Comparison of ENCODE assay signal across 16 cellular contexts in the genomic region with DNA sequence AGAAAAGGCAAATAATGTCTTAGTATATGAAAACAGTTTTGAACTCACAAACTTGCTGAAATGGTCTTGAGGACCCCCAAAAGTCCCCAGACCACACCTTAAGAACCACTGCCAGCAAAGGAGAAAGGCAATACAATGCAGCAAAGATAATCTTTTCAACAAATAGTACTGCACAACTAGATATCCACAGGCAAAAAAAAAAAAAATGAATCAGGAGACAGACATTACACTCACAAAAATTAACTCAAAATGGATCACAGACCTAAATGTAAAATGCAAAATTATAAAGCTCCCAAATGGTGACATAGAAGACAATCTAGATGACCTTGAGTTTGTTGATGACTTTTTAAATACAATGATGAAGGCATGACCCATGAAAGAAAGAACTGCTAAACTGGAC. TPM values are rescaled to one million over a fixed set of nuclear protein-coding genes. Genes with fewer than 3 reads are reported as not detected.
DNase-seq lines count a peak whose midpoint lies in the region; ATAC-seq and TF ChIP-seq lines count a peak whose summit lies in the region.
"Had no signal": no experiment of that assay in that cellular context is flagged by ENCODE, and none has a peak within 500 bp of the region (broad histone marks: within the 10 kb centered on the region; RNA-seq: fewer than 3 reads in every experiment).

No MANE protein-coding gene starts in this region.

- H3K36me3 Mint-ChIP-seq in stimulated activated naive CD8-positive, alpha-beta T cell treated with anti-CD3 and anti-CD28 coated beads, Interleukin-15, Interleukin-2, amounts not matched to agents 100 ng/mL and 50 ng/mL, for 24 hours (ENCODE audit: low read depth), result peaks cover 51% of the 10 kb centered on the region
- H3K36me3 Mint-ChIP-seq in activated CD4-positive, alpha-beta memory T cell treated with anti-CD3 and anti-CD28 coated beads for 36 hours, result peaks cover 31% of the 10 kb centered on the region
- no peaks in the 10 kb centered on the region for H3K36me3 Mint-ChIP-seq in endodermal cell (ENCODE audit: low read depth)
- peaks cover 35% of the 10 kb centered on the region for H3K36me3 Mint-ChIP-seq in stimulated activated memory B cell treated with anti-CD40 and anti-IgM and Interleukin-4, amounts not matched to agents 10 μg/mL and 1 μg/mL and 100 μg/mL, for 72 hours

- CTCF ChIA-PET in activated CD4-positive, alpha-beta memory T cell treated with anti-CD3 and anti-CD28 coated beads for 36 hours (lab: Charles Lee), result interaction anchor here (1.6 kb wide), 1 partner anchor 19 kb away, joined by 5 read pairs; no protein-coding TSS in a partner anchor

- H3K27me3 ChIP-seq in endodermal cell (ENCODE audit: control insufficient read depth, insufficient read depth, low read length, poor library complexity, severe bottlenecking), result no peaks in the 10 kb centered on the region
- no peaks in the 10 kb centered on the region for H3K27me3 ChIP-seq in subcutaneous abdominal adipose tissue (ENCODE audit: control insufficient read depth in 5 of 5, insufficient read depth in 4 of 5, low read length in 5 of 5)
- H3K27me3 ChIP-seq: pancreas, suprapubic skin had no signal

- peak overlapping the region; percentile 36 for H3K27ac Mint-ChIP-seq in stimulated activated naive CD8-positive, alpha-beta T cell treated with anti-CD3 and anti-CD28 coated beads, Interleukin-15, Interleukin-2, amounts not matched to agents 100 ng/mL and 50 ng/mL, for 24 hours
- peak overlapping the region; percentile 65 for H3K27ac Mint-ChIP-seq in activated CD4-positive, alpha-beta memory T cell treated with anti-CD3 and anti-CD28 coated beads for 36 hours
- H3K27ac Mint-ChIP-seq in endodermal cell, result peak overlapping the region; percentile 81
- no peak overlapping the region for H3K27ac Mint-ChIP-seq in stimulated activated memory B cell treated with anti-CD40 and anti-IgM and Interleukin-4, amounts not matched to agents 10 μg/mL and 1 μg/mL and 100 μg/mL, for 72 hours

- H3K36me3 ChIP-seq in endodermal cell (ENCODE audit: control insufficient read depth, insufficient read depth, low read length) (peaks cover 3% of the 10 kb centered on the region), subcutaneous abdominal adipose tissue (ENCODE audit: control insufficient read depth in 5 of 5, insufficient read depth in 5 of 5, low read length in 5 of 5) (no peaks in the 10 kb centered on the region)
- H3K36me3 ChIP-seq: pancreas, suprapubic skin had no signal

- peak overlapping the region; percentile 48 for H3K4me3 Mint-ChIP-seq in stimulated activated naive CD8-positive, alpha-beta T cell treated with anti-CD3 and anti-CD28 coated beads, Interleukin-15, Interleukin-2, amounts not matched to agents 100 ng/mL and 50 ng/mL, for 24 hours
- peak overlapping the region; percentile 45 for H3K4me3 Mint-ChIP-seq in activated CD4-positive, alpha-beta memory T cell treated with anti-CD3 and anti-CD28 coated beads for 36 hours
- H3K4me3 Mint-ChIP-seq in endodermal cell, result peak overlapping the region; percentile 10
- H3K4me3 Mint-ChIP-seq in stimulated activated memory B cell treated with anti-CD40 and anti-IgM and Interleukin-4, amounts not matched to agents 10 μg/mL and 1 μg/mL and 100 μg/mL, for 72 hours, result no peak overlapping the region

- no peaks in the 10 kb centered on the region for H3K9me3 Mint-ChIP-seq in stimulated activated naive CD8-positive, alpha-beta T cell treated with anti-CD3 and anti-CD28 coated beads, Interleukin-15, Interleukin-2, amounts not matched to agents 100 ng/mL and 50 ng/mL, for 24 hours
- H3K9me3 Mint-ChIP-seq in activated CD4-positive, alpha-beta memory T cell treated with anti-CD3 and anti-CD28 coated beads for 36 hours, result no peaks in the 10 kb centered on the region
- no peaks in the 10 kb centered on the region for H3K9me3 Mint-ChIP-seq in endodermal cell
- H3K9me3 Mint-ChIP-seq in stimulated activated memory B cell treated with anti-CD40 and anti-IgM and Interleukin-4, amounts not matched to agents 10 μg/mL and 1 μg/mL and 100 μg/mL, for 72 hours, result no peaks in the 10 kb centered on the region

- H3K27ac ChIP-seq in endodermal cell (ENCODE audit: low read depth, low read length) (no peak overlapping the region), subcutaneous abdominal adipose tissue (ENCODE audit: low read depth, low read length) (peak overlapping the region; percentile 99)
- H3K27ac ChIP-seq: pancreas, suprapubic skin had no signal

- no peaks in the 10 kb centered on the region for H3K27me3 Mint-ChIP-seq in stimulated activated naive CD8-positive, alpha-beta T cell treated with anti-CD3 and anti-CD28 coated beads, Interleukin-15, Interleukin-2, amounts not matched to agents 100 ng/mL and 50 ng/mL, for 24 hours
- no peaks in the 10 kb centered on the region for H3K27me3 Mint-ChIP-seq in activated CD4-positive, alpha-beta memory T cell treated with anti-CD3 and anti-CD28 coated beads for 36 hours
- no peaks in the 10 kb centered on the region for H3K27me3 Mint-ChIP-seq in endodermal cell (ENCODE audit: insufficient read depth)
- H3K27me3 Mint-ChIP-seq in stimulated activated memory B cell treated with anti-CD40 and anti-IgM and Interleukin-4, amounts not matched to agents 10 μg/mL and 1 μg/mL and 100 μg/mL, for 72 hours, result no peaks in the 10 kb centered on the region

- POLR2A ChIA-PET in activated CD4-positive, alpha-beta memory T cell treated with anti-CD3 and anti-CD28 coated beads for 36 hours (lab: Charles Lee), result interaction anchor here (0.7 to 1.5 kb wide), 4 partner anchors 12 to 188 kb away, joined by 3 to 5 read pairs (median 4); no protein-coding TSS in a partner anchor

- no peak for TF ChIP-seq CTCF in endodermal cell (conservative IDR thresholded peaks at IDR 0.05)

- H3K4me1 ChIP-seq in endodermal cell (ENCODE audit: control insufficient read depth, insufficient read depth, low read length) (peaks cover 20% of the 10 kb centered on the region), subcutaneous abdominal adipose tissue (ENCODE audit: control insufficient read depth in 5 of 5, insufficient read depth in 5 of 5, low read length in 5 of 5) (peaks cover 0 to 80% (median 62%) of the 10 kb centered on the region in 5 donors)

- no peak for DNase-seq in stimulated activated naive CD8-positive, alpha-beta T cell treated with anti-CD3 and anti-CD28 coated beads, Interleukin-15, Interleukin-2, amounts not matched to agents 100 U/mL and 50 U/mL, for 24 hours
- DNase-seq in activated CD4-positive, alpha-beta memory T cell treated with anti-CD3 and anti-CD28 coated beads for 36 hours, result no peak
- DNase-seq in endodermal cell, result no peak
- no peak for DNase-seq in nucleus accumbens (lab: John Stamatoyannopoulos, UW)
- DNase-seq in NK-92 (lab: John Stamatoyannopoulos, UW; ENCODE audit: unreplicated experiment), result no peak
- DNase-seq: activated CD4-positive, CD25-positive, alpha-beta regulatory T cell treated with anti-CD3 and anti-CD28 coated beads, Interleukin-2, amount 50 U/mL, for 72 hours; effector memory CD4-positive, alpha-beta T cell; NCI-H1417; NCI-H69; pancreas; PC-3; stimulated activated CD4-positive, alpha-beta T cell treated with anti-CD3 and anti-CD28 coated beads, Interleukin-2, amount 100 ng/mL, for 24 hours had no signal

- H3K9ac ChIP-seq in endodermal cell (ENCODE audit: extremely low read depth, low read length, poor library complexity, severe bottlenecking), result no peak overlapping the region
- H3K9ac ChIP-seq in subcutaneous abdominal adipose tissue (ENCODE audit: low read length in 5 of 5), result no peak overlapping the region

- intact Hi-C loops in activated CD4-positive, alpha-beta memory T cell treated with anti-CD3 and anti-CD28 coated beads for 36 hours (cut with micrococcal nuclease), result no loop called here

- H3K4me3 ChIP-seq in endodermal cell (ENCODE audit: low read length) (peak overlapping the region; percentile 68), subcutaneous abdominal adipose tissue (ENCODE audit: low read depth in 1 of 5, low read length in 5 of 5) (no peak overlapping the region)
- H3K4me3 ChIP-seq: pancreas, suprapubic skin had no signal

- H3K9me3 ChIP-seq in endodermal cell (ENCODE audit: control insufficient read depth, low read length) (no peaks in the 10 kb centered on the region), subcutaneous abdominal adipose tissue (ENCODE audit: control insufficient read depth in 5 of 5, low read length in 5 of 5) (no peaks in the 10 kb centered on the region)
- H3K9me3 ChIP-seq: pancreas, suprapubic skin had no signal

- ATAC-seq in stimulated activated naive CD8-positive, alpha-beta T cell treated with anti-CD3 and anti-CD28 coated beads, Interleukin-15, Interleukin-2, amounts not matched to agents 100 U/mL and 50 U/mL, for 24 hours, result no peak
- no peak for ATAC-seq in stimulated activated memory B cell treated with anti-CD40 and anti-IgM and Interleukin-4, amounts not matched to agents 10 μg/mL and 1 μg/mL and 100 μg/mL, for 72 hours
- ATAC-seq: pancreas, PC-3 had no signal

- peaks cover 94% of the 10 kb centered on the region for H3K4me1 Mint-ChIP-seq in stimulated activated naive CD8-positive, alpha-beta T cell treated with anti-CD3 and anti-CD28 coated beads, Interleukin-15, Interleukin-2, amounts not matched to agents 100 ng/mL and 50 ng/mL, for 24 hours (ENCODE audit: low read depth)
- peaks cover 81% of the 10 kb centered on the region for H3K4me1 Mint-ChIP-seq in activated CD4-positive, alpha-beta memory T cell treated with anti-CD3 and anti-CD28 coated beads for 36 hours (ENCODE audit: low read depth)
- peaks cover 59% of the 10 kb centered on the region for H3K4me1 Mint-ChIP-seq in endodermal cell
- H3K4me1 Mint-ChIP-seq in stimulated activated memory B cell treated with anti-CD40 and anti-IgM and Interleukin-4, amounts not matched to agents 10 μg/mL and 1 μg/mL and 100 μg/mL, for 72 hours, result peaks cover 86% of the 10 kb centered on the region

RNA-seq across cellular contexts. Expression of gene PICALM, which starts 8.3 kb away (rescaled TPM):
- total RNA-seq in activated CD4-positive, alpha-beta memory T cell treated with anti-CD3 and anti-CD28 coated beads for 36 hours, result 10 to 100 TPM; 75.9 to 90.4 TPM
- 100 to 1,000 TPM; 120 to 129 TPM for total RNA-seq in endodermal cell
- polyA plus RNA-seq in endodermal cell (2013, experiment 1 of 2), result 126 TPM
- polyA plus RNA-seq in endodermal cell (2013, experiment 2 of 2), result 130 TPM
